ENCODE assay signal across 8 cellular contexts in the genomic region with DNA sequence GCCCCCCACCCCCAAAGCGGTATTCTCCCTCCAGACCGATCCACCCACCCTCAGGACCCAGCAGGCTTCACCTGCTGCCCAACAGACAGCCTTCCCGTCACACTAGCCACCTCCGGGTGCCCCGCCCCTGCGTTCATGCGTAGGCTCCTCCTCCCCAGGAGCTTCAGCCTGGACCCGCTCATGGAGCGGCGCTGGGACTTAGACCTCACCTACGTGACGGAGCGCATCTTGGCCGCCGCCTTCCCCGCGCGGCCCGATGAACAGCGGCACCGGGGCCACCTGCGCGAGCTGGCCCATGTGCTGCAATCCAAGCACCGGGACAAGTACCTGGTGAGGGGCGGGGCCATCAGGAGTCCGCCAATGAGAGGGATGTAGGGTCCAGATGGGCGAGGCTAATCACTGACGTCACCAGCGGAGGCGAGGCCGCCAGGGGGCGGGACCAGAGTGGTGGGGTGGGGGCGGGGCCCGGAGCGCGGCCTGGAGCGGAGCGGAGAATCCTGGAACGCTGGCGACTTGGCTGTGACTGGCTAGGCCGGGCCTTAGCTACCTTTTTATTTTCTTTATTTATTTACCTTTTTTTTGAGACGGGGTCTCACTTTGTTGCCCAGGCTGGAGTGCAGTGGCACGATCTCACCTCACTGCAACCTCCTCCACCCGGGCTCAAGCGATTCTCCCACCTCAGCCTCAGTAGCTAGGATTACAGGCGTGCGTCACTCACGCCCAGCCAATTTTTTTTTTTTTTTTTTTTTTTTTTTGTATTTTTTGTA. TPM values are rescaled to one million over a fixed set of nuclear protein-coding genes. Genes with fewer than 3 reads are reported as not detected.
A peak's percentile ranks its signal among the peaks of the same experiment; 100 is the strongest.
DNase-seq lines count a peak whose midpoint lies in the region; ATAC-seq and TF ChIP-seq lines count a peak whose summit lies in the region.

No MANE protein-coding gene starts in this region.

- intact Hi-C loops in HCT116 (cut with micrococcal nuclease): no loop called here

- peak overlapping the region; percentile 75 for H3K14ac ChIP-seq in trophoblast cell (ENCODE audit: low read length)

- H3K79me1 ChIP-seq in trophoblast cell (ENCODE audit: low read length): peaks cover 10% of the 10 kb centered on the region

- H4K91ac ChIP-seq in trophoblast cell (ENCODE audit: low read depth, low read length): peak overlapping the region; percentile 58

- H3K4me1 ChIP-seq in HCT116 (ENCODE audit: control insufficient read depth in 1 of 2, insufficient read depth in 2 of 2, low read length in 2 of 2) (peaks cover 42 to 58% of the 10 kb centered on the region in 2 experiments), cardiac muscle cell (ENCODE audit: low read depth) (peaks cover 16% of the 10 kb centered on the region), trophoblast cell (ENCODE audit: control insufficient read depth in 1 of 2, insufficient read depth in 2 of 2, low read length in 2 of 2) (peaks cover 31 to 35% of the 10 kb centered on the region in 2 experiments), tibial nerve (peaks cover 4 to 95% (median 43%) of the 10 kb centered on the region in 4 donors)

- no peak overlapping the region for H3K4ac ChIP-seq in trophoblast cell (ENCODE audit: low read depth, low read length)

- peak overlapping the region; percentile 75 for H3K18ac ChIP-seq in trophoblast cell (ENCODE audit: low read length)

- RAD21 ChIA-PET in HCT116 (lab: Charles Lee; ENCODE audit: low non-redundant PET in 1 of 2, low total read pairs in 2 of 2, uncharacterized antibody in 2 of 2, unreplicated experiment in 2 of 2): interaction anchor here (0.6 to 1.9 kb wide), 6 partner anchors 11 to 73 kb away, joined by 3 to 9 read pairs (median 5); partner anchors contain the start of gene SPRYD3 (in 1 of the 2)

- H2BK12ac ChIP-seq in trophoblast cell (ENCODE audit: low read length): peak overlapping the region; percentile 48

- ATAC-seq in HCT116 (peak; percentile 81), SK-N-SH treated with all-trans-retinoic acid at 6 μM for 48 hours (peak; percentile 67)

- H3K9ac ChIP-seq in HCT116 (ENCODE audit: low read length): peak overlapping the region; percentile 88
- H3K9ac ChIP-seq in trophoblast cell (ENCODE audit: low read length): no peak overlapping the region

- no peak overlapping the region for H4K12ac ChIP-seq in trophoblast cell (ENCODE audit: low read depth, low read length)

- WGBS in trophoblast cell (ENCODE audit: extremely low coverage, insufficient coverage, insufficient read length): no CpG with 5 or more reads among the region's 48 CpGs
- WGBS in tibial nerve, 2 donors: 7 to 15% methylated on average over 37 to 48 of the region's 48 CpGs

- TF ChIP-seq CTCF in HCT116 (IDR thresholded peaks at IDR 0.05 in 2 of 3, conservative IDR thresholded peaks at IDR 0.05 in 1 of 3; ENCODE audit: borderline replicate concordance in 1 of 3, insufficient read depth in 1 of 3, low read depth in 2 of 3, low read length in 2 of 3) (no peak), NB4 (IDR thresholded peaks at IDR 0.05; ENCODE audit: low read depth, low read length) (no peak), cardiac muscle cell (IDR thresholded peaks at IDR 0.05; ENCODE audit: low read depth, low read length) (no peak), tibial nerve (IDR thresholded peaks at IDR 0.05) (peak in 1 of 5 experiments; percentile 7)

- peak overlapping the region; percentile 64 for H4K8ac ChIP-seq in trophoblast cell (ENCODE audit: low read depth, low read length)

- peak overlapping the region; percentile 71 to 81 for H3K4me3 ChIP-seq in HCT116 (replicated peaks in 1 of 2; ENCODE audit: low read depth in 1 of 2, low read length in 2 of 2)
- H3K4me3 ChIP-seq in NB4 (ENCODE audit: low read depth, low read length): no peak overlapping the region
- H3K4me3 ChIP-seq in cardiac muscle cell: peak overlapping the region; percentile 46
- peak overlapping the region; percentile 80 for H3K4me3 ChIP-seq in trophoblast cell (ENCODE audit: low read depth, low read length)
- H3K4me3 ChIP-seq in tibial nerve: peak overlapping the region; percentile 30 to 89 (median 50)

- H3K27me3 ChIP-seq in HCT116 (ENCODE audit: insufficient read depth, low read length) (no peaks in the 10 kb centered on the region), cardiac muscle cell (no peaks in the 10 kb centered on the region), trophoblast cell (ENCODE audit: insufficient read depth, low read length) (no peaks in the 10 kb centered on the region), tibial nerve (no peaks in the 10 kb centered on the region)

- BruUV-seq in HCT116 (replicated peaks; lab: Mats Ljungman, UMichigan): no TSS peak

- H4K20me1 ChIP-seq in HCT116 (ENCODE audit: insufficient read depth): no peaks in the 10 kb centered on the region

- H3K23ac ChIP-seq in trophoblast cell (ENCODE audit: low read length): no peak overlapping the region

- H3K79me2 ChIP-seq in HCT116 (ENCODE audit: insufficient read depth, low read length): peaks cover 23% of the 10 kb centered on the region; the same call in 1 of the 2 replicates
- no peaks in the 10 kb centered on the region for H3K79me2 ChIP-seq in trophoblast cell (ENCODE audit: control insufficient read depth, insufficient read depth, low read length, poor library complexity)

- H3K36me3 ChIP-seq in HCT116 (ENCODE audit: control insufficient read depth in 1 of 2, insufficient read depth in 2 of 2, low read length in 2 of 2) (no peaks in the 10 kb centered on the region), cardiac muscle cell (no peaks in the 10 kb centered on the region), trophoblast cell (ENCODE audit: control insufficient read depth in 1 of 2, insufficient read depth in 2 of 2, low read length in 2 of 2) (no peaks in the 10 kb centered on the region), tibial nerve (peaks cover 0 to 53% (median 8%) of the 10 kb centered on the region in 3 donors)

- in situ Hi-C loops in G401 (cut with HindIII; ENCODE audit: low sequenced_read_pairs): no loop called here

- peak in 1 of 2 donors; percentile 91 for TF ChIP-seq EP300 in tibial nerve (IDR thresholded peaks at IDR 0.05)

- peak overlapping the region; percentile 79 for H2BK5ac ChIP-seq in trophoblast cell (ENCODE audit: low read depth, low read length, poor library complexity)

- CTCF ChIA-PET in HCT116 (lab: Charles Lee): interaction anchor here (1.0 to 3.5 kb wide), 16 partner anchors 7 to 267 kb away, joined by 3 to 36 read pairs (median 4); partner anchors contain the start of genes CSAD, EIF4B, SPRYD3 and ZNF740

- peak overlapping the region; percentile 97 for H3K4me2 ChIP-seq in HCT116 (ENCODE audit: low read length)
- peak overlapping the region; percentile 70 for H3K4me2 ChIP-seq in trophoblast cell (ENCODE audit: low read length)

- DNase-seq in G401 (ENCODE audit: low spot score) (peak; percentile 98), HCT116 (ENCODE audit: low read depth, low spot score) (peak; percentile 94), NB4 (ENCODE audit: low read depth) (peak; percentile 63), cardiac muscle cell (ENCODE audit: low read depth in 1 of 2, low spot score in 1 of 2) (peak; percentile 94 to 96), trophoblast cell (peak; percentile 95 to 97), tibial nerve (ENCODE audit: low spot score in 2 of 2) (peak; percentile 94 to 95)
- peak; percentile 90 for DNase-seq in activated naive CD8-positive, alpha-beta T cell treated with anti-CD3 and anti-CD28 coated beads, Interleukin-2, amount 50 U/mL, for 16 hours (ENCODE audit: low read depth, low spot score)

- no peaks in the 10 kb centered on the region for H3K9me3 ChIP-seq in HCT116 (ENCODE audit: control insufficient read depth in 1 of 2, insufficient read depth in 1 of 2, low read depth in 1 of 2, low read length in 2 of 2)
- no peaks in the 10 kb centered on the region for H3K9me3 ChIP-seq in cardiac muscle cell (ENCODE audit: low read depth)
- H3K9me3 ChIP-seq in trophoblast cell (ENCODE audit: insufficient read depth, low read depth, low read length): no peaks in the 10 kb centered on the region
- no peaks in the 10 kb centered on the region for H3K9me3 ChIP-seq in tibial nerve

- peak; percentile 56 for TF ChIP-seq POLR2A in HCT116 (IDR thresholded peaks at IDR 0.05; ENCODE audit: borderline replicate concordance, extremely low read depth, insufficient read depth, insufficient read length)
- TF ChIP-seq POLR2A in NB4 (IDR thresholded peaks at IDR 0.05; ENCODE audit: extremely low read depth, insufficient read length): no peak
- peak in 1 of 2 donors; percentile 71 for TF ChIP-seq POLR2A in tibial nerve (IDR thresholded peaks at IDR 0.05)

- no peak for TF ChIP-seq RAD21 in HCT116 (IDR thresholded peaks at IDR 0.05; ENCODE audit: low read depth)

- no peak overlapping the region for H2AK5ac ChIP-seq in trophoblast cell (ENCODE audit: low read length)

- peak overlapping the region; percentile 50 for H2BK120ac ChIP-seq in trophoblast cell (ENCODE audit: insufficient read depth, low read length, poor library complexity)

- H3K27ac ChIP-seq in HCT116 (ENCODE audit: low read depth, low read length) (peak overlapping the region; percentile 92), cardiac muscle cell (no peak overlapping the region), trophoblast cell (ENCODE audit: low read depth, low read length) (peak overlapping the region; percentile 66), tibial nerve (peak overlapping the region; percentile 94 to 100 (median 97))

- POLR2A ChIA-PET in HCT116 (lab: Charles Lee): interaction anchor here (0.8 to 2.4 kb wide), 13 partner anchors 8 to 447 kb away, joined by 3 to 14 read pairs (median 4); partner anchors contain the start of genes EIF4B, KRT8, SPRYD3 and TARBP2

- H3K9me2 ChIP-seq in HCT116 (ENCODE audit: insufficient read depth): no peaks in the 10 kb centered on the region

- H2AFZ ChIP-seq in HCT116 (ENCODE audit: low read depth, low read length, poor library complexity, severe bottlenecking): no peak overlapping the region
- peak overlapping the region; percentile 77 for H2AFZ ChIP-seq in trophoblast cell (ENCODE audit: insufficient read depth, low read length, poor library complexity)

RNA-seq across cellular contexts. Expression of gene TNS2, which starts 4.4 kb away (rescaled TPM):
- 13.7 and 21.0 TPM in 2 replicates for total RNA-seq in G401 (2014; rRNA removed; shearing (Covaris generic))
- 25.7 TPM for total RNA-seq in HCT116 (2021; ENCODE audit: unreplicated experiment)
- polyA plus RNA-seq in HCT116 (2012): 16.3 and 17.3 TPM in 2 replicates
- 3.9 and 4.5 TPM in 2 replicates for total RNA-seq in cardiac muscle cell
- 2.2 and 5.1 TPM in 2 replicates for polyA plus RNA-seq in cardiac muscle cell
- 2.8 and 5.7 TPM in 2 replicates for polyA plus RNA-seq in trophoblast cell (2013)
- total RNA-seq in tibial nerve: 100 to 1,000 TPM; 411 to 653 (median 546) TPM

RNA-seq across cellular contexts. Expression of gene SPRYD3, which starts 24.9 kb away (rescaled TPM):
- 16.7 and 21.4 TPM in 2 replicates for total RNA-seq in G401 (2014; rRNA removed; shearing (Covaris generic))
- total RNA-seq in HCT116 (2021; ENCODE audit: unreplicated experiment) (47.5 TPM), cardiac muscle cell (14.8 and 15.8 TPM in 2 replicates), tibial nerve (10 to 100 TPM; 51.8 to 57.0 (median 54.3) TPM)
- 48.1 and 55.1 TPM in 2 replicates for polyA plus RNA-seq in HCT116 (2012)
- polyA plus RNA-seq in cardiac muscle cell: 17.6 and 19.4 TPM in 2 replicates
- 7.1 and 7.5 TPM in 2 replicates for polyA plus RNA-seq in trophoblast cell (2013)

RNA-seq across cellular contexts. Expression of gene IGFBP6, which starts 43.2 kb away (rescaled TPM):
- 29.3 and 50.2 TPM in 2 replicates for total RNA-seq in G401 (2014; rRNA removed; shearing (Covaris generic))
- total RNA-seq in HCT116 (2021; ENCODE audit: unreplicated experiment) (83.4 TPM), cardiac muscle cell (58.9 and 105 TPM in 2 replicates), tibial nerve (1,000 to 10,000 TPM; 1,043 to 8,473 (median 5,787) TPM)
- polyA plus RNA-seq in HCT116 (2012): 89.0 and 110 TPM in 2 replicates
- polyA plus RNA-seq in cardiac muscle cell: 75.4 and 109 TPM in 2 replicates
- 0.07 and 0.12 TPM in 2 replicates for polyA plus RNA-seq in trophoblast cell (2013)

RNA-seq across cellular contexts. Expression of gene EIF4B, which starts 48.0 kb away (rescaled TPM):
- total RNA-seq in G401 (2014; rRNA removed; shearing (Covaris generic)): 1,115 and 1,229 TPM in 2 replicates
- total RNA-seq in HCT116 (2021; ENCODE audit: unreplicated experiment) (809 TPM), cardiac muscle cell (374 and 722 TPM in 2 replicates), tibial nerve (100 to 1,000 TPM; 297 to 484 (median 401) TPM)
- 589 and 640 TPM in 2 replicates for polyA plus RNA-seq in HCT116 (2012)
- polyA plus RNA-seq in cardiac muscle cell: 50.0 and 81.5 TPM in 2 replicates
- 342 and 356 TPM in 2 replicates for polyA plus RNA-seq in trophoblast cell (2013)

RNA-seq across cellular contexts. Expression of gene SOAT2, which starts 49.0 kb away (rescaled TPM):
- not detected in 2 replicates for total RNA-seq in G401 (2014; rRNA removed; shearing (Covaris generic))
- total RNA-seq in HCT116 (2021; ENCODE audit: unreplicated experiment): 0.17 TPM
- polyA plus RNA-seq in HCT116 (2012): 0.14 and 0.22 TPM in 2 replicates
- 0.57 and 1.6 TPM in 2 replicates for total RNA-seq in cardiac muscle cell
- polyA plus RNA-seq in cardiac muscle cell: 1.3 and 1.9 TPM in 2 replicates
- not detected in 2 replicates for polyA plus RNA-seq in trophoblast cell (2013)
- 1 to 10 TPM in 1 of 4 donors, under 1 TPM in 3; 0.30 to 2.9 (median 0.72) TPM for total RNA-seq in tibial nerve

Comparison
In these comparisons a context has a peak if more than half of its experiments do, and no peak if none do; other contexts are left out.
1. RNA of gene TNS2, which starts 4.4 kb away (total RNA-seq): 411 to 653 TPM in tibial nerve; 25.7 TPM in HCT116 (single experiment), 13.7 to 21.0 TPM in G401 and 3.9 to 4.5 TPM in cardiac muscle cell; every median in the first group is over 10 times any median in the second.
2. Peak in every context shown above with its lines, with median percentiles within 50 percentile points of each other: DNase-seq.